ENCODE assay signal across 24 cellular contexts in genomic region chr2:210207929-210208328, GRCh38.
"Had no signal": no experiment of that assay in that cellular context is flagged by ENCODE, and none has a peak within 500 bp of the region (broad histone marks: within the 10 kb centered on the region; RNA-seq: fewer than 3 reads in every experiment).

No MANE protein-coding gene starts in this region.

- ATAC-seq: left colon; left lung; natural killer cell treated with Interleukin-12 subunit alpha and Interleukin-12 subunit beta and Interleukin-15 and Interleukin-18, amount 100 ng/mL, for 72 hours; right cardiac atrium; sciatic nerve; stimulated activated naive B cell treated with anti-CD40 and anti-IgM and Interleukin-4, amounts not matched to agents 10 μg/mL and 1 μg/mL and 100 μg/mL, for 72 hours; stimulated activated naive CD8-positive, alpha-beta T cell treated with anti-CD3 and anti-CD28 coated beads, Interleukin-15, Interleukin-2, amounts not matched to agents 100 U/mL and 50 U/mL, for 24 hours; upper lobe of right lung had no signal

- H3K27ac ChIP-seq: left lung, ovary, skin epidermis, stomach, testis, thyroid gland, upper lobe of right lung had no signal

- DNase-seq: hypothalamus; immature natural killer cell; kidney; left colon; left lung; mesendoderm; naive B cell; ovary; retina; right cardiac atrium; stimulated activated CD4-positive, alpha-beta T cell treated with anti-CD3 and anti-CD28 coated beads, Interleukin-12 subunit alpha, Interleukin-12 subunit beta, amount 100 ng/mL, for 4 hours; stimulated activated CD4-positive, alpha-beta T cell treated with anti-CD3 and anti-CD28 coated beads, Interleukin-15, amount 100 ng/mL, for 24 hours; stimulated activated CD4-positive, alpha-beta T cell treated with anti-CD3 and anti-CD28 coated beads, Interleukin-2, amount 100 ng/mL, for 24 hours; stimulated activated CD4-positive, alpha-beta T cell treated with anti-CD3 and anti-CD28 coated beads, Interleukin-4, amount 100 ng/mL, for 1 hour; stimulated activated naive B cell treated with anti-CD40 and anti-IgM and Interleukin-4, amounts not matched to agents 10 μg/mL and 1 μg/mL and 100 μg/mL, for 72 hours; stimulated activated naive CD8-positive, alpha-beta T cell treated with anti-CD3 and anti-CD28 coated beads, Interleukin-15, Interleukin-2, amounts not matched to agents 100 U/mL and 50 U/mL, for 24 hours; stomach; testis; thyroid gland; trophoblast cell; upper lobe of right lung had no signal
